ENCODE assay signal across 2 cellular contexts in genomic region chr17:40806131-40806530, GRCh38.
TF ChIP-seq lines count a peak whose summit lies in the region.

No MANE protein-coding gene starts in this region.

TF ChIP-seq in GM23338, 12 proteins besides CTCF, POLR2A, EP300 and RAD21:
- TF ChIP-seq REST (IDR thresholded peaks at IDR 0.05; ENCODE audit: unreplicated experiment) (peak; percentile 47), POLR2AphosphoS5 (IDR thresholded peaks at IDR 0.05; ENCODE audit: low read depth) (no peak)

TF ChIP-seq in GM12878, 131 proteins besides CTCF, POLR2A, EP300 and RAD21:
- TF ChIP-seq ZNF384 (IDR thresholded peaks at IDR 0.05; ENCODE audit: borderline replicate concordance, low read depth, low read length) (no peak), REST (IDR thresholded peaks at IDR 0.05; ENCODE audit: low read depth, low read length) (peak; percentile 56; the same call in 1 of the 2 replicates)
